18 cellular contexts compared by ENCODE assay signal in the genomic region with DNA sequence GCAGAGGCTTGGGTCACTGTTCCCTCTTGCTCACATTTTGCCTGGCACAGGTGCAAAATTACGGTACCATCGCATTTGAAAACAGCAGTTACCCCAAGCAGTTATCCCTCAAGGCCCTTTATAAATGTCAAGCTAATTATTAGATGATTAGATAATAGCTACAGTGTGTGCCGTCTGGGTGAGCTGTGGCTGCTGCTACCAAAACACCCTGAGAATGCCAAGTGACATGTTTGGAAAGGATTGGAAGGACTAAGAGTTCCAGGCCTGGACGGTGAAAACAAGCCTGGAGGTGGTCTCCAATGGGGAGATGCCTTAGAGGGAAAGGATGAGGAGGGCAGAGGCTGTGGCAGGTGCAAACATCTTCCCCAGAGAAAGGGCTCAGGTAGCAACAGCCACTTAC.
"Had no signal": no experiment of that assay in that cellular context is flagged by ENCODE, and none has a peak within 500 bp of the region (broad histone marks: within the 10 kb centered on the region; RNA-seq: fewer than 3 reads in every experiment).

No MANE protein-coding gene starts in this region.

- H3K27me3 ChIP-seq: brain microvascular endothelial cell had no signal

- H3K4me3 Mint-ChIP-seq: activated CD4-positive, alpha-beta T cell treated with anti-CD3 and anti-CD28 coated beads for 36 hours; activated T-cell treated with anti-CD3 and anti-CD28 coated beads, Interleukin-2, amount 50 U/mL, for 24 hours; dendritic cell treated with granulocyte-macrophage colony-stimulating factor and Interleukin-4, amounts not matched to agents 40 ng/mL and 50 ng/mL, for 4 days; effector memory CD8-positive, alpha-beta T cell; nephron progenitor cell; stimulated activated naive CD8-positive, alpha-beta T cell treated with anti-CD3 and anti-CD28 coated beads, Interleukin-15, amount 100 ng/mL, for 72 hours; T-cell had no signal

- H3K27ac ChIP-seq: brain microvascular endothelial cell, WERI-Rb-1 had no signal

- ATAC-seq: activated naive CD4-positive, alpha-beta T cell treated with anti-CD3 and anti-CD28 coated beads, Interleukin-2, amount 50 U/mL, for 72 hours; effector memory CD8-positive, alpha-beta T cell; stimulated activated naive CD8-positive, alpha-beta T cell treated with anti-CD3 and anti-CD28 coated beads, Interleukin-15, amount 100 ng/mL, for 72 hours; T-cell had no signal

- H3K27ac Mint-ChIP-seq: activated CD4-positive, alpha-beta T cell treated with anti-CD3 and anti-CD28 coated beads for 36 hours; activated naive CD4-positive, alpha-beta T cell treated with anti-CD3 and anti-CD28 coated beads, Interleukin-2, amount 50 U/mL, for 72 hours; activated T-cell treated with anti-CD3 and anti-CD28 coated beads, Interleukin-2, amount 50 U/mL, for 24 hours; dendritic cell treated with granulocyte-macrophage colony-stimulating factor and Interleukin-4, amounts not matched to agents 40 ng/mL and 50 ng/mL, for 4 days; effector memory CD8-positive, alpha-beta T cell; stimulated activated naive CD8-positive, alpha-beta T cell treated with anti-CD3 and anti-CD28 coated beads, Interleukin-15, amount 100 ng/mL, for 72 hours; T-cell had no signal

- H3K36me3 ChIP-seq: brain microvascular endothelial cell, thoracic aorta, WERI-Rb-1 had no signal

- H3K36me3 Mint-ChIP-seq: activated naive CD4-positive, alpha-beta T cell treated with anti-CD3 and anti-CD28 coated beads, Interleukin-2, amount 50 U/mL, for 72 hours; T-cell had no signal

- H3K4me1 Mint-ChIP-seq: activated CD4-positive, alpha-beta T cell treated with anti-CD3 and anti-CD28 coated beads for 36 hours; stimulated activated naive CD8-positive, alpha-beta T cell treated with anti-CD3 and anti-CD28 coated beads, Interleukin-15, amount 100 ng/mL, for 72 hours had no signal

- H3K9me3 Mint-ChIP-seq: activated naive CD4-positive, alpha-beta T cell treated with anti-CD3 and anti-CD28 coated beads, Interleukin-2, amount 50 U/mL, for 72 hours; activated T-cell treated with anti-CD3 and anti-CD28 coated beads, Interleukin-2, amount 50 U/mL, for 24 hours; dendritic cell treated with granulocyte-macrophage colony-stimulating factor and Interleukin-4, amounts not matched to agents 40 ng/mL and 50 ng/mL, for 4 days; effector memory CD8-positive, alpha-beta T cell; stimulated activated naive CD8-positive, alpha-beta T cell treated with anti-CD3 and anti-CD28 coated beads, Interleukin-15, amount 100 ng/mL, for 72 hours; T-cell had no signal

- H3K27me3 Mint-ChIP-seq: activated CD4-positive, alpha-beta T cell treated with anti-CD3 and anti-CD28 coated beads for 36 hours; activated T-cell treated with anti-CD3 and anti-CD28 coated beads, Interleukin-2, amount 50 U/mL, for 24 hours; dendritic cell treated with granulocyte-macrophage colony-stimulating factor and Interleukin-4, amounts not matched to agents 40 ng/mL and 50 ng/mL, for 4 days; stimulated activated naive CD8-positive, alpha-beta T cell treated with anti-CD3 and anti-CD28 coated beads, Interleukin-15, amount 100 ng/mL, for 72 hours; T-cell had no signal

- H3K4me3 ChIP-seq: thoracic aorta had no signal

- DNase-seq: activated effector memory CD4-positive, alpha-beta T cell treated with anti-CD3 and anti-CD28 coated beads, Interleukin-2, amount 50 U/mL, for 16 hours; activated T-cell treated with anti-CD3 and anti-CD28 coated beads, Interleukin-2, amount 50 U/mL, for 24 hours; amniotic stem cell; brain microvascular endothelial cell; cerebellar nuclear complex; effector memory CD8-positive, alpha-beta T cell; hippocampal formation; kidney glomerular epithelial cell; stimulated activated CD4-positive, alpha-beta T cell treated with anti-CD3 and anti-CD28 coated beads, Interleukin-4, amount 100 ng/mL, for 4 hours; stimulated activated naive CD8-positive, alpha-beta T cell treated with anti-CD3 and anti-CD28 coated beads, Interleukin-15, amount 100 ng/mL, for 72 hours; T-cell; T1000 had no signal
